Comparison of ENCODE assay signal across 17 cellular contexts in genomic region chr20:44054118-44054517, GRCh38.
A peak's percentile ranks its signal among the peaks of the same experiment; 100 is the strongest.
DNase-seq lines count a peak whose midpoint lies in the region; ATAC-seq and TF ChIP-seq lines count a peak whose summit lies in the region.
"Had no signal": no experiment of that assay in that cellular context is flagged by ENCODE, and none has a peak within 500 bp of the region (broad histone marks: within the 10 kb centered on the region; RNA-seq: fewer than 3 reads in every experiment).

No MANE protein-coding gene starts in this region.

- no peaks in the 10 kb centered on the region for H3K36me3 ChIP-seq in upper lobe of right lung
- no peaks in the 10 kb centered on the region for H3K36me3 ChIP-seq in naive thymus-derived CD4-positive, alpha-beta T cell (ENCODE audit: control insufficient read depth in 2 of 3, insufficient read depth in 3 of 3, low read length in 3 of 3)
- H3K36me3 ChIP-seq: BLaER1 treated with 17β-estradiol and CSF1 and Interleukin-3, amounts not matched to agents 10 nM and 100 nM had no signal

- TF ChIP-seq CTCF in upper lobe of right lung (IDR thresholded peaks at IDR 0.05) (no peak), osteocyte (IDR thresholded peaks at IDR 0.05) (no peak)

- no peak for DNase-seq in activated naive CD4-positive, alpha-beta T cell treated with anti-CD3 and anti-CD28 coated beads for 36 hours
- peak; percentile 23 for DNase-seq in left lobe of liver (ENCODE audit: low spot score)
- DNase-seq in sciatic nerve (ENCODE audit: low spot score), result peak; percentile 14
- peak; percentile 43 for DNase-seq in upper lobe of right lung
- DNase-seq in naive thymus-derived CD4-positive, alpha-beta T cell, result no peak
- no peak for DNase-seq in osteocyte (ENCODE audit: extremely low spot score, unreplicated experiment)
- no peak for DNase-seq in DMS53 treated with DMSO at 0.1 percent for 48 hours (lab: John Stamatoyannopoulos, UW; ENCODE audit: unreplicated experiment)
- DNase-seq: ACHN; Calu3; CD4-positive, CD25-positive, alpha-beta regulatory T cell; DMS 273 treated with DMSO at 0.1 percent for 48 hours; DMS79; HCEC 1CT; HFFc6 had no signal

- CTCF ChIA-PET in activated naive CD4-positive, alpha-beta T cell treated with anti-CD3 and anti-CD28 coated beads for 36 hours (lab: Charles Lee), result interaction anchor here (1.2 kb wide), 2 partner anchors 26 to 28 kb away, joined by 3 to 4 read pairs; no protein-coding TSS in a partner anchor
- CTCF ChIA-PET in naive thymus-derived CD4-positive, alpha-beta T cell (lab: Charles Lee), result interaction anchor here (7.7 kb wide), 1 partner anchor 27 kb away, joined by 159 read pairs; no protein-coding TSS in a partner anchor

- H3K9me3 Mint-ChIP-seq in activated naive CD4-positive, alpha-beta T cell treated with anti-CD3 and anti-CD28 coated beads, Interleukin-2, amount 50 U/mL, for 24 hours, result no peaks in the 10 kb centered on the region
- peaks cover 7% of the 10 kb centered on the region for H3K9me3 Mint-ChIP-seq in activated naive CD4-positive, alpha-beta T cell treated with anti-CD3 and anti-CD28 coated beads for 36 hours
- H3K9me3 Mint-ChIP-seq in naive thymus-derived CD4-positive, alpha-beta T cell, result peaks cover 0 to 5% (median 0%) of the 10 kb centered on the region in 11 donors
- peaks cover 3% of the 10 kb centered on the region for H3K9me3 Mint-ChIP-seq in osteocyte (ENCODE audit: unreplicated experiment)
- H3K9me3 Mint-ChIP-seq: HFFc6 had no signal

- no peaks in the 10 kb centered on the region for H3K4me1 ChIP-seq in upper lobe of right lung
- peaks cover 0 to 9% of the 10 kb centered on the region in 2 donors for H3K4me1 ChIP-seq in naive thymus-derived CD4-positive, alpha-beta T cell (ENCODE audit: control insufficient read depth in 2 of 2, insufficient read depth in 2 of 2, low read length in 2 of 2)

- H3K27me3 ChIP-seq in upper lobe of right lung, result no peaks in the 10 kb centered on the region
- no peaks in the 10 kb centered on the region for H3K27me3 ChIP-seq in naive thymus-derived CD4-positive, alpha-beta T cell (ENCODE audit: control insufficient read depth in 2 of 2, insufficient read depth in 2 of 2, low read length in 2 of 2)
- H3K27me3 ChIP-seq: BLaER1 treated with 17β-estradiol and CSF1 and Interleukin-3, amounts not matched to agents 10 nM and 100 nM had no signal

- POLR2A ChIA-PET in naive thymus-derived CD4-positive, alpha-beta T cell (lab: Charles Lee), result no interaction called here

- no peak overlapping the region for H3K4me3 Mint-ChIP-seq in activated naive CD4-positive, alpha-beta T cell treated with anti-CD3 and anti-CD28 coated beads, Interleukin-2, amount 50 U/mL, for 24 hours
- no peak overlapping the region for H3K4me3 Mint-ChIP-seq in activated naive CD4-positive, alpha-beta T cell treated with anti-CD3 and anti-CD28 coated beads for 36 hours
- no peak overlapping the region for H3K4me3 Mint-ChIP-seq in naive thymus-derived CD4-positive, alpha-beta T cell
- H3K4me3 Mint-ChIP-seq in osteocyte (ENCODE audit: unreplicated experiment), result no peak overlapping the region
- H3K4me3 Mint-ChIP-seq: CD4-positive, CD25-positive, alpha-beta regulatory T cell; HFFc6 had no signal

- no peak for ATAC-seq in left lobe of liver
- ATAC-seq in sciatic nerve, result no peak
- ATAC-seq in upper lobe of right lung, result no peak
- no peak for ATAC-seq in naive thymus-derived CD4-positive, alpha-beta T cell
- ATAC-seq: GM12878 had no signal

- intact Hi-C loops in activated naive CD4-positive, alpha-beta T cell treated with anti-CD3 and anti-CD28 coated beads for 36 hours (cut with micrococcal nuclease), result no loop called here
- intact Hi-C loops in sciatic nerve (cut with DNase I), result no loop called here
- intact Hi-C loops in upper lobe of right lung (cut with DNase I), result no loop called here
- intact Hi-C loops in naive thymus-derived CD4-positive, alpha-beta T cell (cut with micrococcal nuclease), result no loop called here

- H3K27me3 Mint-ChIP-seq in activated naive CD4-positive, alpha-beta T cell treated with anti-CD3 and anti-CD28 coated beads, Interleukin-2, amount 50 U/mL, for 24 hours, result no peaks in the 10 kb centered on the region
- no peaks in the 10 kb centered on the region for H3K27me3 Mint-ChIP-seq in activated naive CD4-positive, alpha-beta T cell treated with anti-CD3 and anti-CD28 coated beads for 36 hours (ENCODE audit: low read depth)
- peaks cover 0 to 13% (median 0%) of the 10 kb centered on the region in 5 donors for H3K27me3 Mint-ChIP-seq in naive thymus-derived CD4-positive, alpha-beta T cell
- H3K27me3 Mint-ChIP-seq in osteocyte (ENCODE audit: unreplicated experiment), result peaks cover 6% of the 10 kb centered on the region
- H3K27me3 Mint-ChIP-seq: CD4-positive, CD25-positive, alpha-beta regulatory T cell had no signal

- peaks cover 24% of the 10 kb centered on the region for H3K4me1 Mint-ChIP-seq in activated naive CD4-positive, alpha-beta T cell treated with anti-CD3 and anti-CD28 coated beads, Interleukin-2, amount 50 U/mL, for 24 hours
- peaks cover 10% of the 10 kb centered on the region for H3K4me1 Mint-ChIP-seq in activated naive CD4-positive, alpha-beta T cell treated with anti-CD3 and anti-CD28 coated beads for 36 hours (ENCODE audit: low read depth)
- H3K4me1 Mint-ChIP-seq in naive thymus-derived CD4-positive, alpha-beta T cell, result peaks cover 3 to 37% (median 20%) of the 10 kb centered on the region in 7 donors
- H3K4me1 Mint-ChIP-seq in osteocyte (ENCODE audit: unreplicated experiment), result peaks cover 7% of the 10 kb centered on the region

- H3K27ac Mint-ChIP-seq in activated naive CD4-positive, alpha-beta T cell treated with anti-CD3 and anti-CD28 coated beads, Interleukin-2, amount 50 U/mL, for 24 hours, result peak overlapping the region; percentile 37
- H3K27ac Mint-ChIP-seq in activated naive CD4-positive, alpha-beta T cell treated with anti-CD3 and anti-CD28 coated beads for 36 hours, result no peak overlapping the region
- H3K27ac Mint-ChIP-seq in naive thymus-derived CD4-positive, alpha-beta T cell, result peak overlapping the region in 1 of 9 donors; percentile 71
- no peak overlapping the region for H3K27ac Mint-ChIP-seq in osteocyte (ENCODE audit: unreplicated experiment)
- H3K27ac Mint-ChIP-seq: CD4-positive, CD25-positive, alpha-beta regulatory T cell; HFFc6 had no signal

- H3K36me3 Mint-ChIP-seq in activated naive CD4-positive, alpha-beta T cell treated with anti-CD3 and anti-CD28 coated beads, Interleukin-2, amount 50 U/mL, for 24 hours, result no peaks in the 10 kb centered on the region
- H3K36me3 Mint-ChIP-seq in activated naive CD4-positive, alpha-beta T cell treated with anti-CD3 and anti-CD28 coated beads for 36 hours (ENCODE audit: low read depth), result no peaks in the 10 kb centered on the region
- H3K36me3 Mint-ChIP-seq in naive thymus-derived CD4-positive, alpha-beta T cell, result peaks cover 0 to 12% (median 0%) of the 10 kb centered on the region in 5 donors
- no peaks in the 10 kb centered on the region for H3K36me3 Mint-ChIP-seq in osteocyte (ENCODE audit: unreplicated experiment)
- H3K36me3 Mint-ChIP-seq: CD4-positive, CD25-positive, alpha-beta regulatory T cell had no signal

- H3K4me3 ChIP-seq in upper lobe of right lung, result no peak overlapping the region
- no peak overlapping the region for H3K4me3 ChIP-seq in naive thymus-derived CD4-positive, alpha-beta T cell (ENCODE audit: low read length)
- H3K4me3 ChIP-seq: BLaER1 treated with 17β-estradiol and CSF1 and Interleukin-3, amounts not matched to agents 10 nM and 100 nM; GM12878 had no signal

- no peaks in the 10 kb centered on the region for H3K9me3 ChIP-seq in upper lobe of right lung
- H3K9me3 ChIP-seq in naive thymus-derived CD4-positive, alpha-beta T cell (ENCODE audit: control insufficient read depth in 2 of 3, low read length in 3 of 3), result no peaks in the 10 kb centered on the region

- H3K27ac ChIP-seq in upper lobe of right lung, result no peak overlapping the region
- H3K27ac ChIP-seq in naive thymus-derived CD4-positive, alpha-beta T cell (ENCODE audit: low read depth, low read length), result no peak overlapping the region
- H3K27ac ChIP-seq: BLaER1 treated with 17β-estradiol and CSF1 and Interleukin-3, amounts not matched to agents 10 nM and 100 nM had no signal

Comparison
In these comparisons a context has a peak if more than half of its experiments do, and no peak if none do; other contexts are left out.
1. DNase-seq: peak in left lobe of liver (single experiment), sciatic nerve (single experiment) and upper lobe of right lung (single experiment); none in activated naive CD4-positive, alpha-beta T cell treated with anti-CD3 and anti-CD28 coated beads for 36 hours (single experiment), naive thymus-derived CD4-positive, alpha-beta T cell (0 of 9), osteocyte (single experiment) and DMS53 treated with DMSO at 0.1 percent for 48 hours (single experiment).